22 cellular contexts compared by ENCODE assay signal in the genomic region with DNA sequence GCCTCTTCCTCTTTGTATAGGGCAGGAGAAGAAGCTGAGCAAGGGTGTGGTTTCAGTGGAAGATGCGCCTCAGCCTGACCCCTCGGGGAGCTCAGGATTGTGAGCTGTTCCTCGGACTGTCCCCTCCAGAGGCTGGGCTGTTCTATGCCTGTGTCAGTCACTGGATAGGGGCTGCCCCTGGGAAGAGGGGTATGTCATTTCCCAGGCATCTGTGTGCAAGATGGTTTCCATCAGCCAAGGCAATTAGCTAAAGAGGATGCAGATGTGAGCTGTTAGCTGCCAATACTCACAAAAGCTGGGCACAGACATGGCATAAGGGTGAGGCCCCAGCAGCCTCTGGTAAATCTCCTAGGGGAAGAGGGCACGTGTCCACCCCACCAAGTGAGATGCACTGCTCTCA.
DNase-seq lines count a peak whose midpoint lies in the region; ATAC-seq and TF ChIP-seq lines count a peak whose summit lies in the region.
"Had no signal": no experiment of that assay in that cellular context is flagged by ENCODE, and none has a peak within 500 bp of the region (broad histone marks: within the 10 kb centered on the region; RNA-seq: fewer than 3 reads in every experiment).

No MANE protein-coding gene starts in this region.

- DNase-seq in AG09319 (ENCODE audit: extremely low read depth, low read depth) (peak; percentile 42), CD1c-positive myeloid dendritic cell (ENCODE audit: extremely low spot score) (peak; percentile 41), NCI-H1694 treated with DMSO at 0.1 percent for 48 hours (lab: John Stamatoyannopoulos, UW) (peak; percentile 33), epidermal melanocyte (ENCODE audit: insufficient read length, low spot score) (peak; percentile 83), NK-92 (lab: John Stamatoyannopoulos, UW; ENCODE audit: unreplicated experiment) (no peak)
- DNase-seq: activated CD4-positive, alpha-beta T cell treated with anti-CD3 and anti-CD28 coated beads for 4 hours; activated CD8-positive, alpha-beta memory T cell treated with anti-CD3 and anti-CD28 coated beads, Interleukin-2, amount 10 ng/mL, durations not matched to agents 7 days and 5 days; activated effector memory CD4-positive, alpha-beta T cell treated with Interleukin-2 at 50 U/mL for 16 hours; AML-193; amniotic stem cell; erythroblast; GF-D8; H7; NCI-H146; NCI-H510A; SHP77; stimulated activated naive CD4-positive, alpha-beta T cell; trophoblast cell had no signal

- no peak for TF ChIP-seq CTCF in AG09319 (IDR thresholded peaks at IDR 0.05; ENCODE audit: low read depth, low read length)

- no peak for ATAC-seq in GM21367 (IDR thresholded peaks at IDR 0.05; ENCODE audit: unreplicated experiment)
- no peak for ATAC-seq in GM18867 (IDR thresholded peaks at IDR 0.05; ENCODE audit: unreplicated experiment)
- no peak for ATAC-seq in HG03439 (IDR thresholded peaks at IDR 0.05; ENCODE audit: unreplicated experiment)
- ATAC-seq: activated CD8-positive, alpha-beta memory T cell treated with anti-CD3 and anti-CD28 coated beads, Interleukin-2, amount 10 ng/mL, durations not matched to agents 7 days and 5 days; left lobe of liver had no signal
